In genomic region chr2:86176583-86176982, GRCh38 we compare ENCODE assay signal across 18 cellular contexts. TPM values are rescaled to one million over a fixed set of nuclear protein-coding genes. Genes with fewer than 3 reads are reported as not detected.
DNase-seq lines count a peak whose midpoint lies in the region; ATAC-seq and TF ChIP-seq lines count a peak whose summit lies in the region.
"Had no signal": no experiment of that assay in that cellular context is flagged by ENCODE, and none has a peak within 500 bp of the region (broad histone marks: within the 10 kb centered on the region; RNA-seq: fewer than 3 reads in every experiment).

No MANE protein-coding gene starts in this region.

- intact Hi-C loops in left ventricle myocardium inferior (cut with micrococcal nuclease) (no loop called here), right cardiac atrium (cut with DNase I) (loop anchor here in 1 of 4 donors (10.0 kb wide), 1 partner anchor 52 kb away; no protein-coding TSS in a partner anchor)
- intact Hi-C loops in activated T-helper 1 cell treated with anti-CD3 and anti-CD28 coated beads, Interleukin-12 subunit alpha, Interleukin-12 subunit beta, Interleukin-2, Interleukin-4 antibody, amounts not matched to agents 30 ng/mL and 10 ng/mL and 1 ng/mL, durations not matched to agents 14 hours and 24 hours and 36 hours (cut with micrococcal nuclease) = no loop called here

- H3K27ac ChIP-seq in left ventricle myocardium inferior (replicated peaks) = peak overlapping the region; percentile 0
- no peak overlapping the region for H3K27ac ChIP-seq in right cardiac atrium (ENCODE audit: low read length)

- no peak overlapping the region for H3K4me3 Mint-ChIP-seq in activated T-helper 1 cell treated with anti-CD3 and anti-CD28 coated beads, Interleukin-12 subunit alpha, Interleukin-12 subunit beta, Interleukin-2, Interleukin-4 antibody, amounts not matched to agents 30 ng/mL and 10 ng/mL and 1 ng/mL, durations not matched to agents 14 hours and 24 hours and 36 hours
- H3K4me3 Mint-ChIP-seq in nephron progenitor cell = no peak overlapping the region
- H3K4me3 Mint-ChIP-seq: CD4-positive, CD25-positive, alpha-beta regulatory T cell had no signal

- H3K4me3 ChIP-seq in left ventricle myocardium inferior (no peak overlapping the region), right cardiac atrium (ENCODE audit: low read length) (no peak overlapping the region)

- DNase-seq in left ventricle myocardium inferior (no peak), right cardiac atrium (no peak), nephron progenitor cell (no peak), kidney glomerular epithelial cell (lab: John Stamatoyannopoulos, UW) (no peak), activated gamma-delta T cell (lab: John Stamatoyannopoulos, UW) (no peak)
- DNase-seq in activated T-helper 1 cell treated with anti-CD3 and anti-CD28 coated beads, Interleukin-12 subunit alpha, Interleukin-12 subunit beta, Interleukin-2, Interleukin-4 antibody, amounts not matched to agents 30 ng/mL and 10 ng/mL and 1 ng/mL, durations not matched to agents 14 hours and 24 hours and 36 hours (ENCODE audit: low spot score) = no peak
- DNase-seq: CD4-positive, CD25-positive, alpha-beta regulatory T cell; DMS79; H7; MV-4-11; NCI-H1105 treated with DMSO at 0.1 percent for 48 hours; NCI-H2029 treated with DMSO at 0.1 percent for 48 hours; NCI-H345; NCI-H82 had no signal

- peaks cover 41% of the 10 kb centered on the region for H3K36me3 Mint-ChIP-seq in activated T-helper 1 cell treated with anti-CD3 and anti-CD28 coated beads, Interleukin-12 subunit alpha, Interleukin-12 subunit beta, Interleukin-2, Interleukin-4 antibody, amounts not matched to agents 30 ng/mL and 10 ng/mL and 1 ng/mL, durations not matched to agents 14 hours and 24 hours and 36 hours (ENCODE audit: low read depth)
- peaks cover 57% of the 10 kb centered on the region for H3K36me3 Mint-ChIP-seq in nephron progenitor cell (ENCODE audit: low read depth)

- H3K4me1 Mint-ChIP-seq in activated T-helper 1 cell treated with anti-CD3 and anti-CD28 coated beads, Interleukin-12 subunit alpha, Interleukin-12 subunit beta, Interleukin-2, Interleukin-4 antibody, amounts not matched to agents 30 ng/mL and 10 ng/mL and 1 ng/mL, durations not matched to agents 14 hours and 24 hours and 36 hours (ENCODE audit: low read depth) = peaks cover 33% of the 10 kb centered on the region
- H3K4me1 Mint-ChIP-seq in nephron progenitor cell = peaks cover 6% of the 10 kb centered on the region

- peaks cover 59% of the 10 kb centered on the region for H3K36me3 ChIP-seq in left ventricle myocardium inferior

- H3K27me3 ChIP-seq in left ventricle myocardium inferior (ENCODE audit: low read depth) = no peaks in the 10 kb centered on the region
- H3K27me3 ChIP-seq in right cardiac atrium (ENCODE audit: control insufficient read depth, insufficient read depth) = no peaks in the 10 kb centered on the region

- peak overlapping the region; percentile 37 for H3K27ac Mint-ChIP-seq in activated T-helper 1 cell treated with anti-CD3 and anti-CD28 coated beads, Interleukin-12 subunit alpha, Interleukin-12 subunit beta, Interleukin-2, Interleukin-4 antibody, amounts not matched to agents 30 ng/mL and 10 ng/mL and 1 ng/mL, durations not matched to agents 14 hours and 24 hours and 36 hours
- H3K27ac Mint-ChIP-seq in nephron progenitor cell = peak overlapping the region; percentile 58
- H3K27ac Mint-ChIP-seq: IgD-negative memory B cell had no signal

- no peaks in the 10 kb centered on the region for H3K9me3 Mint-ChIP-seq in activated T-helper 1 cell treated with anti-CD3 and anti-CD28 coated beads, Interleukin-12 subunit alpha, Interleukin-12 subunit beta, Interleukin-2, Interleukin-4 antibody, amounts not matched to agents 30 ng/mL and 10 ng/mL and 1 ng/mL, durations not matched to agents 14 hours and 24 hours and 36 hours
- no peaks in the 10 kb centered on the region for H3K9me3 Mint-ChIP-seq in nephron progenitor cell
- H3K9me3 Mint-ChIP-seq: CD4-positive, CD25-positive, alpha-beta regulatory T cell; IgD-negative memory B cell had no signal

- no peaks in the 10 kb centered on the region for H3K27me3 Mint-ChIP-seq in activated T-helper 1 cell treated with anti-CD3 and anti-CD28 coated beads, Interleukin-12 subunit alpha, Interleukin-12 subunit beta, Interleukin-2, Interleukin-4 antibody, amounts not matched to agents 30 ng/mL and 10 ng/mL and 1 ng/mL, durations not matched to agents 14 hours and 24 hours and 36 hours (ENCODE audit: insufficient read depth)
- H3K27me3 Mint-ChIP-seq in nephron progenitor cell (ENCODE audit: low read depth, poor library complexity) = no peaks in the 10 kb centered on the region
- H3K27me3 Mint-ChIP-seq: CD4-positive, CD25-positive, alpha-beta regulatory T cell; IgD-negative memory B cell had no signal

- no peaks in the 10 kb centered on the region for H3K9me3 ChIP-seq in left ventricle myocardium inferior (replicated peaks)
- no peaks in the 10 kb centered on the region for H3K9me3 ChIP-seq in right cardiac atrium (ENCODE audit: control insufficient read depth, low read length)

- H3K4me1 ChIP-seq in left ventricle myocardium inferior (peaks cover 38% of the 10 kb centered on the region), right cardiac atrium (ENCODE audit: control insufficient read depth, insufficient read depth, low read length) (no peaks in the 10 kb centered on the region)

- TF ChIP-seq CTCF in left ventricle myocardium inferior (IDR thresholded peaks at IDR 0.05; ENCODE audit: borderline replicate concordance) (no peak), nephron progenitor cell (IDR thresholded peaks at IDR 0.05) (no peak)

- ATAC-seq in right cardiac atrium (no peak), HG02981 (IDR thresholded peaks at IDR 0.05; ENCODE audit: unreplicated experiment) (no peak), HG02870 (IDR thresholded peaks at IDR 0.05; ENCODE audit: unreplicated experiment) (no peak)
- ATAC-seq: Panc1 had no signal

RNA-seq across cellular contexts. Expression of gene IMMT, which starts 18.7 kb away (rescaled TPM):
- 288 TPM for total RNA-seq in left ventricle myocardium inferior
- total RNA-seq in right cardiac atrium = 100 to 1,000 TPM; 188 to 204 (median 201) TPM
- polyA plus RNA-seq in right cardiac atrium = 132 TPM
- total RNA-seq in activated T-helper 1 cell treated with anti-CD3 and anti-CD28 coated beads, Interleukin-12 subunit alpha, Interleukin-12 subunit beta, Interleukin-2, Interleukin-4 antibody, amounts not matched to agents 30 ng/mL and 10 ng/mL and 1 ng/mL, durations not matched to agents 14 hours and 24 hours and 36 hours = 164 and 166 TPM in 2 replicates

RNA-seq across cellular contexts. Expression of gene MRPL35, which starts 22.7 kb away (rescaled TPM):
- total RNA-seq in left ventricle myocardium inferior (111 TPM), right cardiac atrium (10 to 100 TPM; 53.7 to 78.6 (median 63.5) TPM)
- 48.5 TPM for polyA plus RNA-seq in right cardiac atrium
- total RNA-seq in activated T-helper 1 cell treated with anti-CD3 and anti-CD28 coated beads, Interleukin-12 subunit alpha, Interleukin-12 subunit beta, Interleukin-2, Interleukin-4 antibody, amounts not matched to agents 30 ng/mL and 10 ng/mL and 1 ng/mL, durations not matched to agents 14 hours and 24 hours and 36 hours = 63.1 and 63.8 TPM in 2 replicates
